8 cellular contexts compared by ENCODE assay signal in genomic region chr1:267815-268214, GRCh38.
DNase-seq lines count a peak whose midpoint lies in the region; ATAC-seq and TF ChIP-seq lines count a peak whose summit lies in the region.
"Not testable (repeated sequence)": the region's sequence is repeated elsewhere in the genome, so short reads cannot be mapped to it uniquely, and the experiment has no call there.

No MANE protein-coding gene starts in this region.

- 33% methylated on average over 5 of the region's 5 CpGs for WGBS in hepatocyte (ENCODE audit: low lambda C conversion rate, missing lambda C conversion rate)

- TF ChIP-seq CTCF in AG10803 (conservative IDR thresholded peaks at IDR 0.05; ENCODE audit: low read length) (peak; percentile 50), HEK293 (tag by site-specific recombination; IDR thresholded peaks at IDR 0.05) (peak; percentile 45; the same call in 1 of the 2 replicates), hepatocyte (IDR thresholded peaks at IDR 0.05; ENCODE audit: poor library complexity) (peak; percentile 67), osteoblast (IDR thresholded peaks at IDR 0.05; ENCODE audit: extremely low read depth, low read depth, low read length) (peak; percentile 35)

- H3K4me3 ChIP-seq in AG10803 (ENCODE audit: low read length); HEK293 (ENCODE audit: low read depth, low read length); hepatocyte; osteoblast (ENCODE audit: insufficient read depth, low read length): not testable (repeated sequence)

- H3K4me1 ChIP-seq in HEK293 (ENCODE audit: control insufficient read depth, insufficient read depth, low read length); hepatocyte (ENCODE audit: insufficient read depth); osteoblast (ENCODE audit: insufficient read depth, low read length): not testable (repeated sequence)

- H3K9me2 ChIP-seq in hepatocyte (replicated peaks; ENCODE audit: insufficient read depth) = not testable (repeated sequence)

- H3K4me2 ChIP-seq in hepatocyte; osteoblast (ENCODE audit: insufficient read depth, low read length): not testable (repeated sequence)

- not testable (repeated sequence) for H3K27me3 Mint-ChIP-seq in T-cell

- H3K4me3 Mint-ChIP-seq in T-cell = not testable (repeated sequence)

- not testable (repeated sequence) for H3K27ac ChIP-seq in HEK293 (ENCODE audit: extremely low read depth, low read depth, low read length); hepatocyte; osteoblast (ENCODE audit: low read depth, low read length)

- not testable (repeated sequence) for H3K36me3 ChIP-seq in HEK293 (ENCODE audit: control insufficient read depth in 2 of 2, insufficient read depth in 1 of 2, low read length in 2 of 2); hepatocyte (replicated peaks; ENCODE audit: insufficient read depth, low read depth); osteoblast (ENCODE audit: insufficient read depth, low read length)

- H3K9me3 Mint-ChIP-seq in T-cell = not testable (repeated sequence)

- H3K9me3 ChIP-seq in HEK293 (ENCODE audit: control insufficient read depth, insufficient read depth, low read depth, low read length); hepatocyte (ENCODE audit: low read depth); osteoblast (ENCODE audit: low read depth, low read length): not testable (repeated sequence)

- POLR2A ChIA-PET in HEK293 (lab: Yijun Ruan, JAX); T-cell (lab: Charles Lee): not testable (repeated sequence)

- not testable (repeated sequence) for H3K36me3 Mint-ChIP-seq in T-cell

- not testable (repeated sequence) for ATAC-seq in T-cell (replicated peaks in 1 of 4)

- not testable (repeated sequence) for H3K79me2 ChIP-seq in hepatocyte; osteoblast (ENCODE audit: insufficient read depth, low read length)

- not testable (repeated sequence) for H3K4me1 Mint-ChIP-seq in T-cell

- not testable (repeated sequence) for H3K27me3 ChIP-seq in hepatocyte; osteoblast (ENCODE audit: insufficient read depth, low read length)

- not testable (repeated sequence) for H2AFZ ChIP-seq in hepatocyte; osteoblast (ENCODE audit: low read length)

- CTCF ChIA-PET in HEK293 (lab: Yijun Ruan, JAX); T-cell (lab: Charles Lee): not testable (repeated sequence)

- H3K27ac Mint-ChIP-seq in T-cell = not testable (repeated sequence)

- DNase-seq in AG10803 (ENCODE audit: low read depth) (peak; percentile 39), T-cell (peak; percentile 15 to 71 (median 50)), dedifferentiated amniotic fluid mesenchymal stem cell (ENCODE audit: extremely low spot score) (peak; percentile 22), hepatocyte (ENCODE audit: low spot score) (peak; percentile 63)
- DNase-seq in activated T-cell treated with anti-CD3 and anti-CD28 coated beads, Interleukin-2, amount 50 U/mL, for 48 hours = peak; percentile 81 to 82
- not testable (repeated sequence) for DNase-seq in osteoblast (ENCODE audit: insufficient read length, low spot score, missing footprints)
- DNase-seq in stimulated activated CD8-positive, alpha-beta memory T cell treated with anti-CD3 and anti-CD28 coated beads, Interleukin-12 subunit alpha, Interleukin-12 subunit beta, amount 100 ng/mL, for 1 hour (ENCODE audit: low read depth) = peak; percentile 54

- not testable (repeated sequence) for H4K20me1 ChIP-seq in hepatocyte (ENCODE audit: insufficient read depth, poor library complexity, severe bottlenecking); osteoblast (ENCODE audit: insufficient read depth, low read length)

TF ChIP-seq in HEK293, 187 proteins besides CTCF, POLR2A, EP300 and RAD21:
- TF ChIP-seq ZNF654 (tag by site-specific recombination; IDR thresholded peaks at IDR 0.05; ENCODE audit: low read depth) = peak; percentile 58
